Comparison of ENCODE assay signal across 2 cellular contexts in genomic region chr17:7236808-7237207, GRCh38.
TF ChIP-seq lines count a peak whose summit lies in the region.

No MANE protein-coding gene starts in this region.

TF ChIP-seq in SK-N-SH, 30 proteins besides CTCF, POLR2A, EP300 and RAD21 (continued from another document):
- TF ChIP-seq, protein P1, sequence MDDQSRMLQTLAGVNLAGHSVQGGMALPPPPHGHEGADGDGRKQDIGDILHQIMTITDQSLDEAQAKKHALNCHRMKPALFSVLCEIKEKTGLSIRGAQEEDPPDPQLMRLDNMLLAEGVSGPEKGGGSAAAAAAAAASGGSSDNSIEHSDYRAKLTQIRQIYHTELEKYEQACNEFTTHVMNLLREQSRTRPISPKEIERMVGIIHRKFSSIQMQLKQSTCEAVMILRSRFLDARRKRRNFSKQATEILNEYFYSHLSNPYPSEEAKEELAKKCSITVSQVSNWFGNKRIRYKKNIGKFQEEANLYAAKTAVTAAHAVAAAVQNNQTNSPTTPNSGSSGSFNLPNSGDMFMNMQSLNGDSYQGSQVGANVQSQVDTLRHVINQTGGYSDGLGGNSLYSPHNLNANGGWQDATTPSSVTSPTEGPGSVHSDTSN (IDR thresholded peaks at IDR 0.05): no peak
- TF ChIP-seq, protein P2, sequence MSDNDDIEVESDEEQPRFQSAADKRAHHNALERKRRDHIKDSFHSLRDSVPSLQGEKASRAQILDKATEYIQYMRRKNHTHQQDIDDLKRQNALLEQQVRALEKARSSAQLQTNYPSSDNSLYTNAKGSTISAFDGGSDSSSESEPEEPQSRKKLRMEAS (IDR thresholded peaks at IDR 0.05; ENCODE audit: low read depth): no peak
- TF ChIP-seq SIN3A (IDR thresholded peaks at IDR 0.05; ENCODE audit: borderline replicate concordance, low read depth, low read length): no peak

TF ChIP-seq in SK-N-SH treated with all-trans-retinoic acid at 6 μM for 48 hours, 23 proteins besides CTCF, POLR2A, EP300 and RAD21 (continued from another document):
- TF ChIP-seq CSRNP3 (CRISPR knock-in tag; IDR thresholded peaks at IDR 0.05) (no peak), PPARA (CRISPR knock-in tag; IDR thresholded peaks at IDR 0.05; ENCODE audit: borderline replicate concordance) (no peak), ZNF8 (CRISPR knock-in tag; IDR thresholded peaks at IDR 0.05) (no peak), TOX (CRISPR knock-in tag; IDR thresholded peaks at IDR 0.05; ENCODE audit: borderline replicate concordance) (no peak), ZFP3 (CRISPR knock-in tag; IDR thresholded peaks at IDR 0.05) (no peak), SNAI2 (CRISPR knock-in tag; IDR thresholded peaks at IDR 0.05) (no peak)
- TF ChIP-seq, protein P3, sequence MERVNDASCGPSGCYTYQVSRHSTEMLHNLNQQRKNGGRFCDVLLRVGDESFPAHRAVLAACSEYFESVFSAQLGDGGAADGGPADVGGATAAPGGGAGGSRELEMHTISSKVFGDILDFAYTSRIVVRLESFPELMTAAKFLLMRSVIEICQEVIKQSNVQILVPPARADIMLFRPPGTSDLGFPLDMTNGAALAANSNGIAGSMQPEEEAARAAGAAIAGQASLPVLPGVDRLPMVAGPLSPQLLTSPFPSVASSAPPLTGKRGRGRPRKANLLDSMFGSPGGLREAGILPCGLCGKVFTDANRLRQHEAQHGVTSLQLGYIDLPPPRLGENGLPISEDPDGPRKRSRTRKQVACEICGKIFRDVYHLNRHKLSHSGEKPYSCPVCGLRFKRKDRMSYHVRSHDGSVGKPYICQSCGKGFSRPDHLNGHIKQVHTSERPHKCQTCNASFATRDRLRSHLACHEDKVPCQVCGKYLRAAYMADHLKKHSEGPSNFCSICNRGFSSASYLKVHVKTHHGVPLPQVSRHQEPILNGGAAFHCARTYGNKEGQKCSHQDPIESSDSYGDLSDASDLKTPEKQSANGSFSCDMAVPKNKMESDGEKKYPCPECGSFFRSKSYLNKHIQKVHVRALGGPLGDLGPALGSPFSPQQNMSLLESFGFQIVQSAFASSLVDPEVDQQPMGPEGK (CRISPR knock-in tag; IDR thresholded peaks at IDR 0.05; ENCODE audit: borderline replicate concordance): no peak
TF ChIP-seq in SK-N-SH treated with all-trans-retinoic acid at 6 μM for 48 hours: peak in this region for 0.
